13 cellular contexts compared by ENCODE assay signal in genomic region chr11:120340529-120340928, GRCh38. TPM values are rescaled to one million over a fixed set of nuclear protein-coding genes. Genes with fewer than 3 reads are reported as not detected.
A peak's percentile ranks its signal among the peaks of the same experiment; 100 is the strongest.
DNase-seq lines count a peak whose midpoint lies in the region; ATAC-seq, FAIRE-seq and TF ChIP-seq lines count a peak whose summit lies in the region.
"Had no signal": no experiment of that assay in that cellular context is flagged by ENCODE, and none has a peak within 500 bp of the region (broad histone marks: within the 10 kb centered on the region; RNA-seq: fewer than 3 reads in every experiment).

No MANE protein-coding gene starts in this region.

- H3K36me3 ChIP-seq in PC-3 (ENCODE audit: low read depth, low read length) = no peaks in the 10 kb centered on the region
- no peaks in the 10 kb centered on the region for H3K36me3 ChIP-seq in smooth muscle cell (ENCODE audit: low read depth)

- H3K36me3 Mint-ChIP-seq in chondrocyte (ENCODE audit: low read depth) = no peaks in the 10 kb centered on the region
- H3K36me3 Mint-ChIP-seq in T-helper 17 cell (ENCODE audit: low read depth) = no peaks in the 10 kb centered on the region
- peaks cover 9% of the 10 kb centered on the region for H3K36me3 Mint-ChIP-seq in natural killer cell
- H3K36me3 Mint-ChIP-seq: mesothelial cell of epicardium had no signal

- H3K79me2 ChIP-seq in PC-3 (ENCODE audit: low read length) = peaks cover 87% of the 10 kb centered on the region
- peaks cover 91% of the 10 kb centered on the region for H3K79me2 ChIP-seq in smooth muscle cell (ENCODE audit: low read depth)

- no TSS peak for BruUV-seq in PC-3 (replicated peaks; lab: Mats Ljungman, UMichigan)

- no peaks in the 10 kb centered on the region for H3F3A ChIP-seq in PC-3 (ENCODE audit: low read length, unreplicated experiment)
- H3F3A ChIP-seq in smooth muscle cell (ENCODE audit: low read depth) = peaks cover 17% of the 10 kb centered on the region

- FAIRE-seq in islet of Langerhans (lab: Jason Lieb, UNC) = peak; percentile 86

- intact Hi-C loops in PC-3 (cut with micrococcal nuclease) (loop anchor here (1.0 kb wide), 2 partner anchors 60 to 92 kb away; no protein-coding TSS in a partner anchor), natural killer cell (cut with micrococcal nuclease) (no loop called here)

- TF ChIP-seq CTCF in PC-3 (conservative IDR thresholded peaks at IDR 0.05; ENCODE audit: low read depth, low read length) = no peak
- TF ChIP-seq CTCF in chondrocyte (IDR thresholded peaks at IDR 0.05) = no peak
- no peak for TF ChIP-seq CTCF in smooth muscle cell (IDR thresholded peaks at IDR 0.05; ENCODE audit: borderline replicate concordance, insufficient read depth, poor library complexity, severe bottlenecking)
- no peak for TF ChIP-seq CTCF in natural killer cell (IDR thresholded peaks at IDR 0.05)
- no peak for TF ChIP-seq CTCF in foreskin fibroblast (IDR thresholded peaks at IDR 0.05; ENCODE audit: low read depth, low read length)

- H3K9me3 Mint-ChIP-seq in chondrocyte (ENCODE audit: low read depth) (no peaks in the 10 kb centered on the region), natural killer cell (no peaks in the 10 kb centered on the region)
- H3K9me3 Mint-ChIP-seq: dendritic cell treated with granulocyte-macrophage colony-stimulating factor and Interleukin-4, amounts not matched to agents 40 ng/mL and 50 ng/mL, for 4 days; mesothelial cell of epicardium had no signal

- H2AFZ ChIP-seq in PC-3 (ENCODE audit: low read length) = no peak overlapping the region
- no peak overlapping the region for H2AFZ ChIP-seq in smooth muscle cell (ENCODE audit: low read depth)

- H3K27ac Mint-ChIP-seq in chondrocyte (ENCODE audit: unreplicated experiment) (peak overlapping the region; percentile 84), T-helper 17 cell (no peak overlapping the region), natural killer cell (no peak overlapping the region)
- H3K27ac Mint-ChIP-seq: dendritic cell treated with granulocyte-macrophage colony-stimulating factor and Interleukin-4, amounts not matched to agents 40 ng/mL and 50 ng/mL, for 4 days had no signal

- ATAC-seq in PC-3 (peak; percentile 9), T-helper 17 cell (no peak), natural killer cell (no peak)

- WGBS in smooth muscle cell (ENCODE audit: low lambda C conversion rate) = 55% methylated on average over 2 of the region's 2 CpGs

- H3K4me2 ChIP-seq in PC-3 (ENCODE audit: low read length) (peak overlapping the region; percentile 87), smooth muscle cell (peak overlapping the region; percentile 98)

- peaks cover 56% of the 10 kb centered on the region for H3K4me1 ChIP-seq in PC-3 (ENCODE audit: insufficient read depth, low read length)
- H3K4me1 ChIP-seq in smooth muscle cell (ENCODE audit: low read depth) = peaks cover 52% of the 10 kb centered on the region

- POLR2A ChIA-PET in PC-3 (lab: Charles Lee; ENCODE audit: unreplicated experiment) = interaction anchor here (0.6 to 0.9 kb wide), 2 partner anchors 27 to 65 kb away, joined by 5 to 9 read pairs; no protein-coding TSS in a partner anchor

- no peaks in the 10 kb centered on the region for H3K9me2 ChIP-seq in PC-3 (replicated peaks; ENCODE audit: low read length)

- H3K27ac ChIP-seq in PC-3 (ENCODE audit: low read length) = peak overlapping the region; percentile 1; the same call in 1 of the 2 replicates
- peak overlapping the region; percentile 54 for H3K27ac ChIP-seq in smooth muscle cell (ENCODE audit: low read depth)

- DNase-seq in PC-3 = peak; percentile 74
- no peak for DNase-seq in chondrocyte (ENCODE audit: low spot score)
- DNase-seq in smooth muscle cell (lab: John Stamatoyannopoulos, UW; ENCODE audit: unreplicated experiment) = no peak
- DNase-seq in T-helper 17 cell = no peak
- no peak for DNase-seq in natural killer cell
- no peak for DNase-seq in foreskin fibroblast
- no peak for DNase-seq in retina
- DNase-seq: activated naive CD4-positive, alpha-beta T cell treated with anti-CD3 and anti-CD28 coated beads, Interleukin-2, amount 50 U/mL, for 16 hours; Caco-2; testis had no signal

- H3K9me3 ChIP-seq in PC-3 (ENCODE audit: low read length) (no peaks in the 10 kb centered on the region), smooth muscle cell (replicated peaks; ENCODE audit: low read depth) (no peaks in the 10 kb centered on the region), T-helper 17 cell (ENCODE audit: control insufficient read depth, low read length, poor library complexity, severe bottlenecking) (peaks cover 10% of the 10 kb centered on the region)
- H3K9me3 ChIP-seq: Caco-2, testis had no signal

- H3K4me1 Mint-ChIP-seq in chondrocyte (ENCODE audit: low read depth) (peaks cover 59% of the 10 kb centered on the region), T-helper 17 cell (peaks cover 32% of the 10 kb centered on the region), natural killer cell (peaks cover 53 to 59% of the 10 kb centered on the region in 2 donors)

- CTCF ChIA-PET in PC-3 (lab: Charles Lee) = interaction anchor here (0.5 to 0.6 kb wide), 2 partner anchors 38 to 60 kb away, joined by 4 to 5 read pairs; no protein-coding TSS in a partner anchor

- H4K20me1 ChIP-seq in PC-3 (ENCODE audit: low read length) (peaks cover 73% of the 10 kb centered on the region), smooth muscle cell (ENCODE audit: low read depth) (peaks cover 89% of the 10 kb centered on the region)

- H3K9ac ChIP-seq in PC-3 (ENCODE audit: low read length) = no peak overlapping the region
- no peak overlapping the region for H3K9ac ChIP-seq in smooth muscle cell (ENCODE audit: low read depth)

- H3K4me3 Mint-ChIP-seq in chondrocyte (ENCODE audit: unreplicated experiment) (peak overlapping the region; percentile 73), T-helper 17 cell (no peak overlapping the region), natural killer cell (no peak overlapping the region)
- H3K4me3 Mint-ChIP-seq: dendritic cell treated with granulocyte-macrophage colony-stimulating factor and Interleukin-4, amounts not matched to agents 40 ng/mL and 50 ng/mL, for 4 days had no signal

- H3K4me3 ChIP-seq in PC-3 (ENCODE audit: low read length) (peak overlapping the region; percentile 85), smooth muscle cell (peak overlapping the region; percentile 91), foreskin fibroblast (ENCODE audit: low read depth in 1 of 2, low read length in 2 of 2) (no peak overlapping the region)
- H3K4me3 ChIP-seq: testis had no signal

- no peaks in the 10 kb centered on the region for H3K27me3 Mint-ChIP-seq in chondrocyte (ENCODE audit: low read depth)
- H3K27me3 Mint-ChIP-seq in T-helper 17 cell = peaks cover 48% of the 10 kb centered on the region
- peaks cover 33 to 59% of the 10 kb centered on the region in 2 donors for H3K27me3 Mint-ChIP-seq in natural killer cell (ENCODE audit: low read depth in 2 of 2)

- H3K27me3 ChIP-seq in PC-3 (ENCODE audit: low read length) (no peaks in the 10 kb centered on the region), smooth muscle cell (ENCODE audit: low read depth) (no peaks in the 10 kb centered on the region)
- H3K27me3 ChIP-seq: testis had no signal

RNA-seq across cellular contexts. Expression of gene ARHGEF12, which starts 4.3 kb away (rescaled TPM):
- total RNA-seq in PC-3 (2014; rRNA removed) (41.0 and 54.4 TPM in 2 replicates), chondrocyte (71.9 to 93.3 TPM (median 74.2 TPM) in 3 replicates), smooth muscle cell (89.4 and 108 TPM in 2 replicates), T-helper 17 cell (10 to 100 TPM; 12.9 to 31.3 TPM), natural killer cell (10 to 100 TPM; 38.4 to 52.3 (median 42.1) TPM)
- 24.6 and 29.2 TPM in 2 replicates for polyA plus RNA-seq in smooth muscle cell

RNA-seq across cellular contexts. Expression of gene TLCD5, which starts 15.4 kb away (rescaled TPM):
- 4.2 and 6.2 TPM in 2 replicates for total RNA-seq in PC-3 (2014; rRNA removed)
- 8.8 to 10.5 TPM (median 9.8 TPM) in 3 replicates for total RNA-seq in chondrocyte
- 3.9 and 6.0 TPM in 2 replicates for total RNA-seq in smooth muscle cell
- polyA plus RNA-seq in smooth muscle cell = 5.1 and 6.6 TPM in 2 replicates
- total RNA-seq in T-helper 17 cell = under 1 TPM; 0.10 to 0.32 TPM
- not detected for total RNA-seq in natural killer cell

Comparison
In these comparisons a context has a peak if more than half of its experiments do, and no peak if none do; other contexts are left out.
1. H3K4me3 ChIP-seq: peak in PC-3 (single experiment) and smooth muscle cell (single experiment); none in foreskin fibroblast (0 of 2).